8 cellular contexts compared by ENCODE assay signal in genomic region chr7:55432937-55433784, GRCh38.
DNase-seq lines count a peak whose midpoint lies in the region; ATAC-seq and TF ChIP-seq lines count a peak whose summit lies in the region.

No MANE protein-coding gene starts in this region.

- WGBS in endodermal cell (ENCODE audit: insufficient coverage in 1 of 2, insufficient read length in 1 of 2), 2 experiments: 74 to 85% methylated on average over 5 to 12 of the region's 13 CpGs

- no peak overlapping the region for H3K4me2 ChIP-seq in DOHH2 (ENCODE audit: low read length)

- H3K9me3 Mint-ChIP-seq in endodermal cell (no peaks in the 10 kb centered on the region), neural crest cell (no peaks in the 10 kb centered on the region)

- TF ChIP-seq CTCF in DOHH2 (IDR thresholded peaks at IDR 0.05; ENCODE audit: low read depth, low read length, poor library complexity, severe bottlenecking): peak; percentile 82
- peak; percentile 78 for TF ChIP-seq CTCF in endodermal cell (conservative IDR thresholded peaks at IDR 0.05)
- peak; percentile 69 for TF ChIP-seq CTCF in neural crest cell (conservative IDR thresholded peaks at IDR 0.05)

- no peaks in the 10 kb centered on the region for H3K9me3 ChIP-seq in DOHH2 (ENCODE audit: control insufficient read depth, insufficient read depth, low read length)
- no peaks in the 10 kb centered on the region for H3K9me3 ChIP-seq in endodermal cell (ENCODE audit: control insufficient read depth, low read length)

- H3K4me3 Mint-ChIP-seq in endodermal cell: no peak overlapping the region
- no peak overlapping the region for H3K4me3 Mint-ChIP-seq in neural crest cell

- H3K79me2 ChIP-seq in DOHH2 (ENCODE audit: control insufficient read depth, low read length): no peaks in the 10 kb centered on the region

- ATAC-seq in GM19452 (IDR thresholded peaks at IDR 0.05; ENCODE audit: unreplicated experiment) (peak; percentile 80), GM21717 (IDR thresholded peaks at IDR 0.05; ENCODE audit: unreplicated experiment) (no peak)

- no peak overlapping the region for H3K4me3 ChIP-seq in DOHH2 (ENCODE audit: low read length)
- H3K4me3 ChIP-seq in endodermal cell (ENCODE audit: low read length): no peak overlapping the region

- H3K27me3 Mint-ChIP-seq in endodermal cell (ENCODE audit: insufficient read depth) (no peaks in the 10 kb centered on the region), neural crest cell (ENCODE audit: low read depth) (no peaks in the 10 kb centered on the region)

- H3K36me3 ChIP-seq in DOHH2 (ENCODE audit: control insufficient read depth, low read length): no peaks in the 10 kb centered on the region
- peaks cover 15% of the 10 kb centered on the region for H3K36me3 ChIP-seq in endodermal cell (ENCODE audit: control insufficient read depth, insufficient read depth, low read length)

- H3K27ac Mint-ChIP-seq in endodermal cell: peak overlapping the region; percentile 8
- H3K27ac Mint-ChIP-seq in neural crest cell (ENCODE audit: unreplicated experiment): no peak overlapping the region

- no peaks in the 10 kb centered on the region for H3K36me3 Mint-ChIP-seq in endodermal cell (ENCODE audit: low read depth)
- no peaks in the 10 kb centered on the region for H3K36me3 Mint-ChIP-seq in neural crest cell (ENCODE audit: low read depth)

- H3K27me3 ChIP-seq in DOHH2 (ENCODE audit: control insufficient read depth, low read length) (no peaks in the 10 kb centered on the region), endodermal cell (ENCODE audit: control insufficient read depth, insufficient read depth, low read length, poor library complexity, severe bottlenecking) (no peaks in the 10 kb centered on the region)

- H3K9me2 ChIP-seq in DOHH2 (replicated peaks; ENCODE audit: control insufficient read depth, low read length): no peaks in the 10 kb centered on the region

- peak; percentile 48 for DNase-seq in HT1080 (ENCODE audit: low read depth)
- DNase-seq in OCI-M1 (lab: John Stamatoyannopoulos, UW): peak; percentile 32
- DNase-seq in endodermal cell: peak; percentile 67
- no peak for DNase-seq in neural crest cell (ENCODE audit: low read depth, low spot score)
- no peak for DNase-seq in activated CD4-positive, CD25-positive, alpha-beta regulatory T cell (lab: John Stamatoyannopoulos, UW)

- peaks cover 4% of the 10 kb centered on the region for H3K4me1 Mint-ChIP-seq in endodermal cell
- H3K4me1 Mint-ChIP-seq in neural crest cell: peaks cover under 1% of the 10 kb centered on the region

- H3F3A ChIP-seq in DOHH2 (ENCODE audit: control insufficient read depth, insufficient read depth): no peaks in the 10 kb centered on the region

- H3K4me1 ChIP-seq in DOHH2 (ENCODE audit: control insufficient read depth, low read length) (no peaks in the 10 kb centered on the region), endodermal cell (ENCODE audit: control insufficient read depth, insufficient read depth, low read length) (peaks cover 5% of the 10 kb centered on the region)

- no peak overlapping the region for H3K9ac ChIP-seq in endodermal cell (ENCODE audit: extremely low read depth, low read length, poor library complexity, severe bottlenecking)

- H4K20me1 ChIP-seq in DOHH2 (ENCODE audit: control insufficient read depth, insufficient read depth, low read depth, low read length): no peaks in the 10 kb centered on the region

- H3K27ac ChIP-seq in DOHH2 (ENCODE audit: low read depth, low read length): no peak overlapping the region
- H3K27ac ChIP-seq in endodermal cell (ENCODE audit: low read depth, low read length): no peak overlapping the region

Comparison
In these comparisons a context has a peak if more than half of its experiments do, and no peak if none do; other contexts are left out.
1. DNase-seq: peak in HT1080 (single experiment), OCI-M1 (single experiment) and endodermal cell (single experiment); none in neural crest cell (single experiment) and activated CD4-positive, CD25-positive, alpha-beta regulatory T cell (0 of 4).
2. Peak in every context shown above with its lines, with median percentiles within 50 percentile points of each other: CTCF ChIP-seq.